1 cellular context compared by ENCODE assay signal in genomic region chr1:53081384-53082066, GRCh38.
TF ChIP-seq lines count a peak whose summit lies in the region.

No MANE protein-coding gene starts in this region.

TF ChIP-seq in IMR-90, 13 proteins besides CTCF, POLR2A, EP300 and RAD21:
- TF ChIP-seq CHD1 (IDR thresholded peaks at IDR 0.05; ENCODE audit: low read depth, low read length) (no peak), RFX5 (IDR thresholded peaks at IDR 0.05; ENCODE audit: low read depth, low read length) (no peak), SMC3 (IDR thresholded peaks at IDR 0.05; ENCODE audit: low read depth, low read length) (no peak), CEBPB (IDR thresholded peaks at IDR 0.05; ENCODE audit: low read depth, low read length) (no peak), MAZ (IDR thresholded peaks at IDR 0.05; ENCODE audit: borderline replicate concordance, low read depth, low read length) (no peak), BHLHE40 (IDR thresholded peaks at IDR 0.05; ENCODE audit: low read depth, low read length) (no peak), MXI1 (IDR thresholded peaks at IDR 0.05; ENCODE audit: borderline replicate concordance, low read depth, low read length) (no peak), MAFK (IDR thresholded peaks at IDR 0.05; ENCODE audit: low read depth, low read length) (no peak), FOS (IDR thresholded peaks at IDR 0.05; ENCODE audit: low read depth, low read length) (no peak), NFE2L2 (IDR thresholded peaks at IDR 0.05; ENCODE audit: low read depth, low read length) (no peak), ELK1 (IDR thresholded peaks at IDR 0.05; ENCODE audit: borderline replicate concordance, low read depth, low read length) (no peak), RCOR1 (IDR thresholded peaks at IDR 0.05; ENCODE audit: insufficient replicate concordance, low read length) (no peak)
- TF ChIP-seq, protein P1, sequence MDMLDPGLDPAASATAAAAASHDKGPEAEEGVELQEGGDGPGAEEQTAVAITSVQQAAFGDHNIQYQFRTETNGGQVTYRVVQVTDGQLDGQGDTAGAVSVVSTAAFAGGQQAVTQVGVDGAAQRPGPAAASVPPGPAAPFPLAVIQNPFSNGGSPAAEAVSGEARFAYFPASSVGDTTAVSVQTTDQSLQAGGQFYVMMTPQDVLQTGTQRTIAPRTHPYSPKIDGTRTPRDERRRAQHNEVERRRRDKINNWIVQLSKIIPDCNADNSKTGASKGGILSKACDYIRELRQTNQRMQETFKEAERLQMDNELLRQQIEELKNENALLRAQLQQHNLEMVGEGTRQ (IDR thresholded peaks at IDR 0.05; ENCODE audit: low read depth, low read length): no peak
